ENCODE assay signal across 26 cellular contexts in the genomic region with DNA sequence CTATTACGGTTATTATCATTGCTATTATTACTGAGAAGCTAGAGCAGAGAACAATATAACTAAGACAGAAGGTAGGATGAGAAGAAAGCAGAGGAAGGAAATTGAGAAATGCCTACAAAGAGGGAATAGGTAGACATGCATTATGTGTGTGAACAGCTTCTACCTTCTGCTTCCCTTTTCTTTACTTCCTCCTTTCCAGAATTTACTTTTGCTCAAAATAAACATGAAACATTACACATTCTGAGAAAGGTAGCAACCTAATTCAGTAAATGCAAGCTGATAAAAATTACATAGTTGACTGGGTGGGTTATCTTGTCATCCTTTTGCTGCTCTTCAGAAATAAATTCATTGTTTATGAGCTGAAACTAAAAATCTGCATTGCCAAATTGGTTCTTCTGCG.
"Had no signal": no experiment of that assay in that cellular context is flagged by ENCODE, and none has a peak within 500 bp of the region (broad histone marks: within the 10 kb centered on the region; RNA-seq: fewer than 3 reads in every experiment).

No MANE protein-coding gene starts in this region.

- H3K36me3 ChIP-seq: adrenal gland, ascending aorta, brain microvascular endothelial cell, lower lobe of right lung, right lobe of liver, suprapubic skin, uterus had no signal

- H3K4me1 Mint-ChIP-seq: activated T-helper 17 cell treated with anti-CD3 and anti-CD28 coated beads, Interleukin-2, amount 50 U/mL, for 72 hours had no signal

- H3K4me3 Mint-ChIP-seq: activated naive CD8-positive, alpha-beta T cell; activated T-helper 17 cell treated with anti-CD3 and anti-CD28 coated beads, Interleukin-2, amount 50 U/mL, for 72 hours; effector memory CD8-positive, alpha-beta T cell; naive B cell had no signal

- DNase-seq: activated CD4-positive, alpha-beta T cell treated with anti-CD3 and anti-CD28 coated beads for 1 hour; activated CD4-positive, alpha-beta T cell treated with anti-CD3 and anti-CD28 coated beads, Interleukin-2, amount 50 U/mL, for 1 hour; activated T-cell treated with anti-CD3 and anti-CD28 coated beads, Interleukin-2, amount 50 U/mL, for 1 hour; adrenal gland; brain microvascular endothelial cell; caudate nucleus; effector memory CD8-positive, alpha-beta T cell; gastrocnemius medialis; hypothalamus; islet precursor cell; lower lobe of right lung; naive B cell; occipital lobe; posterior cingulate gyrus; right lobe of liver; stimulated activated CD4-positive, alpha-beta T cell treated with anti-CD3 and anti-CD28 coated beads, Interleukin-1b, Interleukin-23, amount 100 ng/mL, for 48 hours; stomach; T-helper 9 cell; uterus had no signal

- H3K27ac ChIP-seq: adrenal gland, ascending aorta, brain microvascular endothelial cell, esophagus muscularis mucosa, gastrocnemius medialis, lower lobe of right lung, skin epidermis, suprapubic skin, tibial nerve, uterus had no signal

- H3K4me3 ChIP-seq: adrenal gland, ascending aorta, esophagus muscularis mucosa, gastrocnemius medialis, lower lobe of right lung, right lobe of liver, skin epidermis, stomach, suprapubic skin, tibial nerve, uterus had no signal

- H3K27me3 ChIP-seq: ascending aorta, brain microvascular endothelial cell, esophagus muscularis mucosa, gastrocnemius medialis, right lobe of liver, stomach, suprapubic skin, uterus had no signal

- H3K9me3 Mint-ChIP-seq: activated T-helper 17 cell treated with anti-CD3 and anti-CD28 coated beads, Interleukin-2, amount 50 U/mL, for 72 hours; effector memory CD8-positive, alpha-beta T cell had no signal

- ATAC-seq: activated T-helper 17 cell treated with anti-CD3 and anti-CD28 coated beads, Interleukin-2, amount 50 U/mL, for 72 hours; effector memory CD8-positive, alpha-beta T cell; gastrocnemius medialis; lower lobe of right lung had no signal

- H3K27me3 Mint-ChIP-seq: activated naive CD8-positive, alpha-beta T cell; activated T-helper 17 cell treated with anti-CD3 and anti-CD28 coated beads, Interleukin-2, amount 50 U/mL, for 72 hours; effector memory CD8-positive, alpha-beta T cell; naive B cell had no signal

- H3K9me3 ChIP-seq: adrenal gland, ascending aorta, esophagus muscularis mucosa, gastrocnemius medialis, lower lobe of right lung, right lobe of liver, stomach, suprapubic skin, tibial nerve, uterus had no signal

- H3K27ac Mint-ChIP-seq: activated naive CD8-positive, alpha-beta T cell; activated T-helper 17 cell treated with anti-CD3 and anti-CD28 coated beads, Interleukin-2, amount 50 U/mL, for 72 hours; effector memory CD8-positive, alpha-beta T cell had no signal

- H3K4me1 ChIP-seq: adrenal gland, ascending aorta, esophagus muscularis mucosa, lower lobe of right lung, stomach, suprapubic skin, tibial nerve, uterus had no signal
